31 cellular contexts compared by ENCODE assay signal in genomic region chr1:211511030-211511429, GRCh38. TPM values are rescaled to one million over a fixed set of nuclear protein-coding genes. Genes with fewer than 3 reads are reported as not detected.
"Had no signal": no experiment of that assay in that cellular context is flagged by ENCODE, and none has a peak within 500 bp of the region (broad histone marks: within the 10 kb centered on the region; RNA-seq: fewer than 3 reads in every experiment).

No MANE protein-coding gene starts in this region.

- ATAC-seq: stimulated activated effector memory CD8-positive, alpha-beta T cell treated with anti-CD3 and anti-CD28 coated beads, Interleukin-12 subunit alpha, Interleukin-12 subunit beta, amount 100 ng/mL, for 72 hours; stimulated activated memory B cell treated with anti-CD40 and anti-IgM and Interleukin-4, amounts not matched to agents 10 μg/mL and 1 μg/mL and 100 μg/mL, for 72 hours; stimulated activated naive B cell treated with anti-CD40 and anti-IgM and Interleukin-4, amounts not matched to agents 10 μg/mL and 1 μg/mL and 100 μg/mL, for 72 hours; stimulated activated naive CD8-positive, alpha-beta T cell treated with anti-CD3 and anti-CD28 coated beads, Interleukin-15, amount 100 ng/mL, for 72 hours; stimulated activated naive CD8-positive, alpha-beta T cell treated with anti-CD3 and anti-CD28 coated beads, Interleukin-15, Interleukin-2, amounts not matched to agents 100 U/mL and 50 U/mL, for 24 hours; upper lobe of right lung had no signal

- H3K4me3 ChIP-seq: stomach, suprapubic skin, testis, thoracic aorta, thyroid gland, tibial artery, tibial nerve, transverse colon, upper lobe of left lung, upper lobe of right lung, uterus, vagina had no signal

- H3K9me3 ChIP-seq: stomach, suprapubic skin, testis, thoracic aorta, thyroid gland, tibial artery, tibial nerve, transverse colon, upper lobe of left lung, upper lobe of right lung, uterus, vagina had no signal

- H3K9me3 Mint-ChIP-seq: stimulated activated effector memory CD8-positive, alpha-beta T cell treated with anti-CD3 and anti-CD28 coated beads, Interleukin-12 subunit alpha, Interleukin-12 subunit beta, amount 100 ng/mL, for 72 hours; stimulated activated memory B cell treated with anti-CD40 and anti-IgM and Interleukin-4, amounts not matched to agents 10 μg/mL and 1 μg/mL and 100 μg/mL, for 72 hours; stimulated activated naive B cell treated with anti-CD40 and anti-IgM and Interleukin-4, amounts not matched to agents 10 μg/mL and 1 μg/mL and 100 μg/mL, for 72 hours; stimulated activated naive CD8-positive, alpha-beta T cell treated with anti-CD3 and anti-CD28 coated beads, Interleukin-15, amount 100 ng/mL, for 72 hours; stimulated activated naive CD8-positive, alpha-beta T cell treated with anti-CD3 and anti-CD28 coated beads, Interleukin-15, Interleukin-2, amounts not matched to agents 100 ng/mL and 50 ng/mL, for 24 hours; type B pancreatic cell had no signal

- H3K36me3 ChIP-seq: stomach, suprapubic skin, thoracic aorta, thyroid gland, tibial artery, tibial nerve, transverse colon, upper lobe of left lung, upper lobe of right lung, uterus, vagina had no signal

- H3K36me3 Mint-ChIP-seq: stimulated activated effector memory CD8-positive, alpha-beta T cell treated with anti-CD3 and anti-CD28 coated beads, Interleukin-12 subunit alpha, Interleukin-12 subunit beta, amount 100 ng/mL, for 72 hours; stimulated activated memory B cell treated with anti-CD40 and anti-IgM and Interleukin-4, amounts not matched to agents 10 μg/mL and 1 μg/mL and 100 μg/mL, for 72 hours; stimulated activated naive B cell treated with anti-CD40 and anti-IgM and Interleukin-4, amounts not matched to agents 10 μg/mL and 1 μg/mL and 100 μg/mL, for 72 hours; type B pancreatic cell had no signal

- H3K27me3 ChIP-seq: suprapubic skin, testis, thyroid gland, tibial artery, tibial nerve, transverse colon, upper lobe of left lung, upper lobe of right lung, uterus, vagina had no signal

- H3K27me3 Mint-ChIP-seq: stimulated activated naive CD8-positive, alpha-beta T cell treated with anti-CD3 and anti-CD28 coated beads, Interleukin-15, amount 100 ng/mL, for 72 hours had no signal

- H3K4me1 ChIP-seq: testis had no signal

- FAIRE-seq: urothelium cell line had no signal

- H3K27ac ChIP-seq: stomach, suprapubic skin, testis, thyroid gland, tibial artery, tibial nerve, transverse colon, upper lobe of left lung, upper lobe of right lung, uterus, vagina had no signal

- DNase-seq: stimulated activated CD4-positive, alpha-beta T cell treated with anti-CD3 and anti-CD28 coated beads, Interleukin-2, amount 100 ng/mL, for 48 hours; stimulated activated CD4-positive, alpha-beta T cell treated with anti-CD3 and anti-CD28 coated beads, Interleukin-4, amount 100 ng/mL, for 1 hour; stimulated activated CD4-positive, alpha-beta T cell treated with anti-CD3 and anti-CD28 coated beads, Interleukin-4, amount 100 ng/mL, for 24 hours; stimulated activated CD4-positive, alpha-beta T cell treated with anti-CD3 and anti-CD28 coated beads, Interleukin-4, amount 100 ng/mL, for 4 hours; stimulated activated CD8-positive, alpha-beta memory T cell treated with anti-CD3 and anti-CD28 coated beads, Interleukin-4, amount 100 ng/mL, for 48 hours; stimulated activated naive B cell treated with anti-CD40 and anti-IgM and Interleukin-4, amounts not matched to agents 10 μg/mL and 1 μg/mL and 100 μg/mL, for 72 hours; stimulated activated naive CD4-positive, alpha-beta T cell; stimulated activated naive CD4-positive, alpha-beta T cell treated with Interleukin-2 at 50 U/mL for 16 hours; stimulated activated naive CD8-positive, alpha-beta T cell treated with anti-CD3 and anti-CD28 coated beads, Interleukin-15, amount 100 ng/mL, for 72 hours; stimulated activated naive CD8-positive, alpha-beta T cell treated with anti-CD3 and anti-CD28 coated beads, Interleukin-15, Interleukin-2, amounts not matched to agents 100 U/mL and 50 U/mL, for 24 hours; stomach; substantia nigra; testis; thyroid gland; tibial artery; transverse colon; trophoblast cell; upper lobe of left lung; upper lobe of right lung; uterus had no signal

- H3K4me3 Mint-ChIP-seq: stimulated activated effector memory CD8-positive, alpha-beta T cell treated with anti-CD3 and anti-CD28 coated beads, Interleukin-12 subunit alpha, Interleukin-12 subunit beta, amount 100 ng/mL, for 72 hours; stimulated activated memory B cell treated with anti-CD40 and anti-IgM and Interleukin-4, amounts not matched to agents 10 μg/mL and 1 μg/mL and 100 μg/mL, for 72 hours; stimulated activated naive B cell treated with anti-CD40 and anti-IgM and Interleukin-4, amounts not matched to agents 10 μg/mL and 1 μg/mL and 100 μg/mL, for 72 hours; stimulated activated naive CD8-positive, alpha-beta T cell treated with anti-CD3 and anti-CD28 coated beads, Interleukin-15, amount 100 ng/mL, for 72 hours; stimulated activated naive CD8-positive, alpha-beta T cell treated with anti-CD3 and anti-CD28 coated beads, Interleukin-15, Interleukin-2, amounts not matched to agents 100 ng/mL and 50 ng/mL, for 24 hours; type B pancreatic cell had no signal

- H3K27ac Mint-ChIP-seq: stimulated activated memory B cell treated with anti-CD40 and anti-IgM and Interleukin-4, amounts not matched to agents 10 μg/mL and 1 μg/mL and 100 μg/mL, for 72 hours; stimulated activated naive B cell treated with anti-CD40 and anti-IgM and Interleukin-4, amounts not matched to agents 10 μg/mL and 1 μg/mL and 100 μg/mL, for 72 hours; stimulated activated naive CD8-positive, alpha-beta T cell treated with anti-CD3 and anti-CD28 coated beads, Interleukin-15, amount 100 ng/mL, for 72 hours; stimulated activated naive CD8-positive, alpha-beta T cell treated with anti-CD3 and anti-CD28 coated beads, Interleukin-15, Interleukin-2, amounts not matched to agents 100 ng/mL and 50 ng/mL, for 24 hours; type B pancreatic cell had no signal

RNA-seq across cellular contexts. Expression of gene RD3, which starts 19.1 kb away (rescaled TPM):
- total RNA-seq: suprapubic skin, temporal lobe, thyroid gland, transverse colon, urinary bladder had no signal
